Comparison of ENCODE assay signal across 26 cellular contexts in genomic region chr11:64018310-64018709, GRCh38. TPM values are rescaled to one million over a fixed set of nuclear protein-coding genes. Genes with fewer than 3 reads are reported as not detected.
"Had no signal": no experiment of that assay in that cellular context is flagged by ENCODE, and none has a peak within 500 bp of the region (broad histone marks: within the 10 kb centered on the region; RNA-seq: fewer than 3 reads in every experiment).

No MANE protein-coding gene starts in this region.

- FAIRE-seq: astrocyte, urothelium cell line had no signal

- H3K9me3 ChIP-seq: thoracic aorta had no signal

- ATAC-seq: activated T-helper 17 cell treated with anti-CD3 and anti-CD28 coated beads, Interleukin-2, amount 50 U/mL, for 72 hours; effector memory CD8-positive, alpha-beta T cell; natural killer cell had no signal

- H3K4me3 ChIP-seq: neural progenitor cell, thoracic aorta had no signal

- DNase-seq: activated CD4-positive, alpha-beta memory T cell treated with anti-CD3 and anti-CD28 coated beads, Interleukin-2, amount 10 ng/mL, durations not matched to agents 7 days and 5 days; activated CD4-positive, alpha-beta T cell treated with anti-CD3 and anti-CD28 coated beads, Interleukin-2, amount 10 ng/mL, durations not matched to agents 24 days and 14 days; activated CD4-positive, CD25-positive, alpha-beta regulatory T cell treated with anti-CD3 and anti-CD28 coated beads, Interleukin-2, amount 50 U/mL, for 72 hours; activated CD8-positive, alpha-beta memory T cell treated with anti-CD3 and anti-CD28 coated beads, Interleukin-2, amount 50 U/mL, for 48 hours; activated gamma-delta T cell treated with Interleukin-2 at 50 U/mL for 16 hours; activated naive CD4-positive, alpha-beta T cell treated with anti-CD3 and anti-CD28 coated beads, Interleukin-2, amount 50 U/mL, for 16 hours; activated T-cell treated with anti-CD3 and anti-CD28 coated beads, Interleukin-2, amount 50 U/mL, for 24 hours; amniotic stem cell; cortex of kidney; effector memory CD8-positive, alpha-beta T cell; erythroblast; hippocampal formation; kidney glomerular epithelial cell; mammary epithelial cell; natural killer cell; posterior cingulate gyrus; stimulated activated CD4-positive, alpha-beta T cell treated with anti-CD3 and anti-CD28 coated beads, Interleukin-2, amount 100 ng/mL, for 48 hours; stimulated activated naive CD4-positive, alpha-beta T cell treated with Interleukin-2 at 50 U/mL for 16 hours; T1000; trophoblast cell had no signal

- H3K36me3 ChIP-seq: neural progenitor cell, thoracic aorta had no signal

- H3K27ac ChIP-seq: neural progenitor cell, thoracic aorta had no signal

RNA-seq across cellular contexts. Expression of gene FLRT1, which starts 17.4 kb away (rescaled TPM):
- total RNA-seq: activated CD4-positive, alpha-beta T cell treated with anti-CD3 and anti-CD28 coated beads, Interleukin-2, amount 10 ng/mL, durations not matched to agents 24 days and 14 days; activated T-helper 17 cell treated with anti-CD3 and anti-CD28 coated beads, Interleukin-2, amount 50 U/mL, for 72 hours; natural killer cell; omental fat pad had no signal
